In the genomic region with DNA sequence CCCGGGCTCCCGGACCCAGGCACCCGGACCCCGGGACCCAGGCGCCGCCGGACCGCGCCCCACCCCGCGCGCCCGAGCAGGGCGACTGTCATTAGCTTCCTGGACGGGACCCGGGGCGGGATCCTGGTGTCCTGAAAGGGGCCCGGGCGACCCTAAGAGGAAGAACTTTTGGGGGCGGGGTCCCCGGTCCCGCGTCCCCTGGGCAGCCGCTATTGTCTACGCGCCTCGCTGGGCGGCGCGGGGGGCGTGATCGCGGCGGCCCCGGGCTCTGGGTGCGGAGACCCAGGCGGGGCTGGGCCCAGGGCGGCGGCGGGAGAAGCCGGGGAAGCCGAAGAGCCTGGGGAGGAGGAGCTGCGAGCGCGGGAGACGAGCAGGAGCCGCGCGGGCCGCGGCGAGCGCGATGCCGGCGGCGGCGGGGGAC, we compare ENCODE assay signal across 1 cellular context.
TF ChIP-seq lines count a peak whose summit lies in the region.

No MANE protein-coding gene starts in this region.

TF ChIP-seq in A549, 52 proteins besides CTCF, POLR2A, EP300 and RAD21 (continued from another document):
- TF ChIP-seq, protein P1, sequence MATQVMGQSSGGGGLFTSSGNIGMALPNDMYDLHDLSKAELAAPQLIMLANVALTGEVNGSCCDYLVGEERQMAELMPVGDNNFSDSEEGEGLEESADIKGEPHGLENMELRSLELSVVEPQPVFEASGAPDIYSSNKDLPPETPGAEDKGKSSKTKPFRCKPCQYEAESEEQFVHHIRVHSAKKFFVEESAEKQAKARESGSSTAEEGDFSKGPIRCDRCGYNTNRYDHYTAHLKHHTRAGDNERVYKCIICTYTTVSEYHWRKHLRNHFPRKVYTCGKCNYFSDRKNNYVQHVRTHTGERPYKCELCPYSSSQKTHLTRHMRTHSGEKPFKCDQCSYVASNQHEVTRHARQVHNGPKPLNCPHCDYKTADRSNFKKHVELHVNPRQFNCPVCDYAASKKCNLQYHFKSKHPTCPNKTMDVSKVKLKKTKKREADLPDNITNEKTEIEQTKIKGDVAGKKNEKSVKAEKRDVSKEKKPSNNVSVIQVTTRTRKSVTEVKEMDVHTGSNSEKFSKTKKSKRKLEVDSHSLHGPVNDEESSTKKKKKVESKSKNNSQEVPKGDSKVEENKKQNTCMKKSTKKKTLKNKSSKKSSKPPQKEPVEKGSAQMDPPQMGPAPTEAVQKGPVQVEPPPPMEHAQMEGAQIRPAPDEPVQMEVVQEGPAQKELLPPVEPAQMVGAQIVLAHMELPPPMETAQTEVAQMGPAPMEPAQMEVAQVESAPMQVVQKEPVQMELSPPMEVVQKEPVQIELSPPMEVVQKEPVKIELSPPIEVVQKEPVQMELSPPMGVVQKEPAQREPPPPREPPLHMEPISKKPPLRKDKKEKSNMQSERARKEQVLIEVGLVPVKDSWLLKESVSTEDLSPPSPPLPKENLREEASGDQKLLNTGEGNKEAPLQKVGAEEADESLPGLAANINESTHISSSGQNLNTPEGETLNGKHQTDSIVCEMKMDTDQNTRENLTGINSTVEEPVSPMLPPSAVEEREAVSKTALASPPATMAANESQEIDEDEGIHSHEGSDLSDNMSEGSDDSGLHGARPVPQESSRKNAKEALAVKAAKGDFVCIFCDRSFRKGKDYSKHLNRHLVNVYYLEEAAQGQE (IDR thresholded peaks at IDR 0.05) = no peak
- TF ChIP-seq CEBPB (IDR thresholded peaks at IDR 0.05) (no peak), RNF2 (IDR thresholded peaks at IDR 0.05; ENCODE audit: borderline replicate concordance, low read depth) (no peak), MAFK (IDR thresholded peaks at IDR 0.05; ENCODE audit: partially characterized antibody) (no peak), FOSB (CRISPR knock-in tag; IDR thresholded peaks at IDR 0.05) (no peak)
- TF ChIP-seq, protein P2, sequence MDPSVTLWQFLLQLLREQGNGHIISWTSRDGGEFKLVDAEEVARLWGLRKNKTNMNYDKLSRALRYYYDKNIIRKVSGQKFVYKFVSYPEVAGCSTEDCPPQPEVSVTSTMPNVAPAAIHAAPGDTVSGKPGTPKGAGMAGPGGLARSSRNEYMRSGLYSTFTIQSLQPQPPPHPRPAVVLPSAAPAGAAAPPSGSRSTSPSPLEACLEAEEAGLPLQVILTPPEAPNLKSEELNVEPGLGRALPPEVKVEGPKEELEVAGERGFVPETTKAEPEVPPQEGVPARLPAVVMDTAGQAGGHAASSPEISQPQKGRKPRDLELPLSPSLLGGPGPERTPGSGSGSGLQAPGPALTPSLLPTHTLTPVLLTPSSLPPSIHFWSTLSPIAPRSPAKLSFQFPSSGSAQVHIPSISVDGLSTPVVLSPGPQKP (IDR thresholded peaks at IDR 0.05; ENCODE audit: low read depth, low read length) = no peak
TF ChIP-seq in A549: peak in this region for 0.
